1 cellular context compared by ENCODE assay signal in genomic region chr12:269216-269615, GRCh38.
TF ChIP-seq lines count a peak whose summit lies in the region.

No MANE protein-coding gene starts in this region.

TF ChIP-seq in HepG2, 621 proteins besides CTCF, POLR2A, EP300 and RAD21:
- TF ChIP-seq SOX13 (IDR thresholded peaks at IDR 0.05) (no peak), SOX13 (CRISPR knock-in tag; conservative IDR thresholded peaks at IDR 0.05 in 1 of 2, IDR thresholded peaks at IDR 0.05 in 1 of 2) (no peak), MTERF4 (CRISPR knock-in tag; IDR thresholded peaks at IDR 0.05) (no peak), KDM2A (CRISPR knock-in tag; IDR thresholded peaks at IDR 0.05; ENCODE audit: borderline replicate concordance, low read depth) (no peak), PRPF4 (IDR thresholded peaks at IDR 0.05; ENCODE audit: low read depth, low read length, poor library complexity, severe bottlenecking) (no peak), KLF12 (CRISPR knock-in tag; IDR thresholded peaks at IDR 0.05; ENCODE audit: borderline replicate concordance) (no peak), KLF11 (CRISPR knock-in tag; IDR thresholded peaks at IDR 0.05) (no peak), HOXD1 (CRISPR knock-in tag; IDR thresholded peaks at IDR 0.05) (no peak), ARID4A (CRISPR knock-in tag; IDR thresholded peaks at IDR 0.05; ENCODE audit: borderline replicate concordance) (no peak), ZNF589 (CRISPR knock-in tag; conservative IDR thresholded peaks at IDR 0.05) (no peak), U2AF2 (IDR thresholded peaks at IDR 0.05; ENCODE audit: low read depth, low read length) (no peak), AKNA (CRISPR knock-in tag; IDR thresholded peaks at IDR 0.05; ENCODE audit: borderline replicate concordance) (no peak), ZNF800 (CRISPR knock-in tag; IDR thresholded peaks at IDR 0.05) (no peak), GZF1 (CRISPR knock-in tag; IDR thresholded peaks at IDR 0.05) (no peak), ZSCAN12 (CRISPR knock-in tag; IDR thresholded peaks at IDR 0.05) (no peak), EEA1 (CRISPR knock-in tag; IDR thresholded peaks at IDR 0.05; ENCODE audit: borderline replicate concordance) (no peak)
